2 cellular contexts compared by ENCODE assay signal in genomic region chr20:54180931-54181330, GRCh38.
TF ChIP-seq lines count a peak whose summit lies in the region.

No MANE protein-coding gene starts in this region.

TF ChIP-seq in GM23338, 12 proteins besides CTCF, POLR2A, EP300 and RAD21:
- TF ChIP-seq EZH2phosphoT487 (IDR thresholded peaks at IDR 0.05; ENCODE audit: unreplicated experiment), result no peak
- no peak for TF ChIP-seq POLR2AphosphoS5 (IDR thresholded peaks at IDR 0.05; ENCODE audit: low read depth)
- no peak for TF ChIP-seq ETS1 (IDR thresholded peaks at IDR 0.05)
- TF ChIP-seq, protein P1, sequence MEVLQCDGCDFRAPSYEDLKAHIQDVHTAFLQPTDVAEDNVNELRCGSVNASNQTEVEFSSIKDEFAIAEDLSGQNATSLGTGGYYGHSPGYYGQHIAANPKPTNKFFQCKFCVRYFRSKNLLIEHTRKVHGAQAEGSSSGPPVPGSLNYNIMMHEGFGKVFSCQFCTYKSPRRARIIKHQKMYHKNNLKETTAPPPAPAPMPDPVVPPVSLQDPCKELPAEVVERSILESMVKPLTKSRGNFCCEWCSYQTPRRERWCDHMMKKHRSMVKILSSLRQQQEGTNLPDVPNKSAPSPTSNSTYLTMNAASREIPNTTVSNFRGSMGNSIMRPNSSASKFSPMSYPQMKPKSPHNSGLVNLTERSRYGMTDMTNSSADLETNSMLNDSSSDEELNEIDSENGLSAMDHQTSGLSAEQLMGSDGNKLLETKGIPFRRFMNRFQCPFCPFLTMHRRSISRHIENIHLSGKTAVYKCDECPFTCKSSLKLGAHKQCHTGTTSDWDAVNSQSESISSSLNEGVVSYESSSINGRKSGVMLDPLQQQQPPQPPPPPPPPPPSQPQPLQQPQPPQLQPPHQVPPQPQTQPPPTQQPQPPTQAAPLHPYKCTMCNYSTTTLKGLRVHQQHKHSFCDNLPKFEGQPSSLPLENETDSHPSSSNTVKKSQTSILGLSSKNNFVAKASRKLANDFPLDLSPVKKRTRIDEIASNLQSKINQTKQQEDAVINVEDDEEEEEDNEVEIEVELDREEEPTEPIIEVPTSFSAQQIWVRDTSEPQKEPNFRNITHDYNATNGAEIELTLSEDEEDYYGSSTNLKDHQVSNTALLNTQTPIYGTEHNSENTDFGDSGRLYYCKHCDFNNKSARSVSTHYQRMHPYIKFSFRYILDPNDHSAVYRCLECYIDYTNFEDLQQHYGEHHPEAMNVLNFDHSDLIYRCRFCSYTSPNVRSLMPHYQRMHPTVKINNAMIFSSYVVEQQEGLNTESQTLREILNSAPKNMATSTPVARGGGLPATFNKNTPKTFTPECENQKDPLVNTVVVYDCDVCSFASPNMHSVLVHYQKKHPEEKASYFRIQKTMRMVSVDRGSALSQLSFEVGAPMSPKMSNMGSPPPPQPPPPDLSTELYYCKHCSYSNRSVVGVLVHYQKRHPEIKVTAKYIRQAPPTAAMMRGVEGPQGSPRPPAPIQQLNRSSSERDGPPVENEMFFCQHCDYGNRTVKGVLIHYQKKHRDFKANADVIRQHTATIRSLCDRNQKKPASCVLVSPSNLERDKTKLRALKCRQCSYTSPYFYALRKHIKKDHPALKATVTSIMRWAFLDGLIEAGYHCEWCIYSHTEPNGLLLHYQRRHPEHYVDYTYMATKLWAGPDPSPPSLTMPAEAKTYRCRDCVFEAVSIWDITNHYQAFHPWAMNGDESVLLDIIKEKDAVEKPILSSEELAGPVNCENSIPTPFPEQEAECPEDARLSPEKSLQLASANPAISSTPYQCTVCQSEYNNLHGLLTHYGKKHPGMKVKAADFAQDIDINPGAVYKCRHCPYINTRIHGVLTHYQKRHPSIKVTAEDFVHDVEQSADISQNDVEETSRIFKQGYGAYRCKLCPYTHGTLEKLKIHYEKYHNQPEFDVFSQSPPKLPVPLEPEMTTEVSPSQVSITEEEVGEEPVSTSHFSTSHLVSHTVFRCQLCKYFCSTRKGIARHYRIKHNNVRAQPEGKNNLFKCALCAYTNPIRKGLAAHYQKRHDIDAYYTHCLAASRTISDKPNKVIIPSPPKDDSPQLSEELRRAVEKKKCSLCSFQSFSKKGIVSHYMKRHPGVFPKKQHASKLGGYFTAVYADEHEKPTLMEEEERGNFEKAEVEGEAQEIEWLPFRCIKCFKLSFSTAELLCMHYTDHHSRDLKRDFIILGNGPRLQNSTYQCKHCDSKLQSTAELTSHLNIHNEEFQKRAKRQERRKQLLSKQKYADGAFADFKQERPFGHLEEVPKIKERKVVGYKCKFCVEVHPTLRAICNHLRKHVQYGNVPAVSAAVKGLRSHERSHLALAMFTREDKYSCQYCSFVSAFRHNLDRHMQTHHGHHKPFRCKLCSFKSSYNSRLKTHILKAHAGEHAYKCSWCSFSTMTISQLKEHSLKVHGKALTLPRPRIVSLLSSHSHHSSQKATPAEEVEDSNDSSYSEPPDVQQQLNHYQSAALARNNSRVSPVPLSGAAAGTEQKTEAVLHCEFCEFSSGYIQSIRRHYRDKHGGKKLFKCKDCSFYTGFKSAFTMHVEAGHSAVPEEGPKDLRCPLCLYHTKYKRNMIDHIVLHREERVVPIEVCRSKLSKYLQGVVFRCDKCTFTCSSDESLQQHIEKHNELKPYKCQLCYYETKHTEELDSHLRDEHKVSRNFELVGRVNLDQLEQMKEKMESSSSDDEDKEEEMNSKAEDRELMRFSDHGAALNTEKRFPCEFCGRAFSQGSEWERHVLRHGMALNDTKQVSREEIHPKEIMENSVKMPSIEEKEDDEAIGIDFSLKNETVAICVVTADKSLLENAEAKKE (CRISPR knock-in tag; IDR thresholded peaks at IDR 0.05), result no peak

TF ChIP-seq in HCT116, 20 proteins besides CTCF, POLR2A, EP300 and RAD21:
- no peak for TF ChIP-seq CBX3 (IDR thresholded peaks at IDR 0.05; ENCODE audit: low read depth)
- TF ChIP-seq YY1 (IDR thresholded peaks at IDR 0.05; ENCODE audit: extremely low read depth, insufficient replicate concordance, low read depth, low read length), result no peak
- TF ChIP-seq EGR1 (IDR thresholded peaks at IDR 0.05; ENCODE audit: low read depth), result no peak
- TF ChIP-seq FOSL1 (IDR thresholded peaks at IDR 0.05; ENCODE audit: low read depth), result no peak
- TF ChIP-seq TCF7L2 (IDR thresholded peaks at IDR 0.05; ENCODE audit: borderline replicate concordance, extremely low read depth, insufficient read depth, insufficient read length), result no peak
- TF ChIP-seq, protein P2, sequence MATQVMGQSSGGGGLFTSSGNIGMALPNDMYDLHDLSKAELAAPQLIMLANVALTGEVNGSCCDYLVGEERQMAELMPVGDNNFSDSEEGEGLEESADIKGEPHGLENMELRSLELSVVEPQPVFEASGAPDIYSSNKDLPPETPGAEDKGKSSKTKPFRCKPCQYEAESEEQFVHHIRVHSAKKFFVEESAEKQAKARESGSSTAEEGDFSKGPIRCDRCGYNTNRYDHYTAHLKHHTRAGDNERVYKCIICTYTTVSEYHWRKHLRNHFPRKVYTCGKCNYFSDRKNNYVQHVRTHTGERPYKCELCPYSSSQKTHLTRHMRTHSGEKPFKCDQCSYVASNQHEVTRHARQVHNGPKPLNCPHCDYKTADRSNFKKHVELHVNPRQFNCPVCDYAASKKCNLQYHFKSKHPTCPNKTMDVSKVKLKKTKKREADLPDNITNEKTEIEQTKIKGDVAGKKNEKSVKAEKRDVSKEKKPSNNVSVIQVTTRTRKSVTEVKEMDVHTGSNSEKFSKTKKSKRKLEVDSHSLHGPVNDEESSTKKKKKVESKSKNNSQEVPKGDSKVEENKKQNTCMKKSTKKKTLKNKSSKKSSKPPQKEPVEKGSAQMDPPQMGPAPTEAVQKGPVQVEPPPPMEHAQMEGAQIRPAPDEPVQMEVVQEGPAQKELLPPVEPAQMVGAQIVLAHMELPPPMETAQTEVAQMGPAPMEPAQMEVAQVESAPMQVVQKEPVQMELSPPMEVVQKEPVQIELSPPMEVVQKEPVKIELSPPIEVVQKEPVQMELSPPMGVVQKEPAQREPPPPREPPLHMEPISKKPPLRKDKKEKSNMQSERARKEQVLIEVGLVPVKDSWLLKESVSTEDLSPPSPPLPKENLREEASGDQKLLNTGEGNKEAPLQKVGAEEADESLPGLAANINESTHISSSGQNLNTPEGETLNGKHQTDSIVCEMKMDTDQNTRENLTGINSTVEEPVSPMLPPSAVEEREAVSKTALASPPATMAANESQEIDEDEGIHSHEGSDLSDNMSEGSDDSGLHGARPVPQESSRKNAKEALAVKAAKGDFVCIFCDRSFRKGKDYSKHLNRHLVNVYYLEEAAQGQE (IDR thresholded peaks at IDR 0.05; ENCODE audit: low read depth), result no peak
- no peak for TF ChIP-seq POLR2AphosphoS5 (IDR thresholded peaks at IDR 0.05; ENCODE audit: low read depth, low read length)
- TF ChIP-seq, protein P3, sequence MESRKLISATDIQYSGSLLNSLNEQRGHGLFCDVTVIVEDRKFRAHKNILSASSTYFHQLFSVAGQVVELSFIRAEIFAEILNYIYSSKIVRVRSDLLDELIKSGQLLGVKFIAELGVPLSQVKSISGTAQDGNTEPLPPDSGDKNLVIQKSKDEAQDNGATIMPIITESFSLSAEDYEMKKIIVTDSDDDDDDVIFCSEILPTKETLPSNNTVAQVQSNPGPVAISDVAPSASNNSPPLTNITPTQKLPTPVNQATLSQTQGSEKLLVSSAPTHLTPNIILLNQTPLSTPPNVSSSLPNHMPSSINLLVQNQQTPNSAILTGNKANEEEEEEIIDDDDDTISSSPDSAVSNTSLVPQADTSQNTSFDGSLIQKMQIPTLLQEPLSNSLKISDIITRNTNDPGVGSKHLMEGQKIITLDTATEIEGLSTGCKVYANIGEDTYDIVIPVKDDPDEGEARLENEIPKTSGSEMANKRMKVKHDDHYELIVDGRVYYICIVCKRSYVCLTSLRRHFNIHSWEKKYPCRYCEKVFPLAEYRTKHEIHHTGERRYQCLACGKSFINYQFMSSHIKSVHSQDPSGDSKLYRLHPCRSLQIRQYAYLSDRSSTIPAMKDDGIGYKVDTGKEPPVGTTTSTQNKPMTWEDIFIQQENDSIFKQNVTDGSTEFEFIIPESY (IDR thresholded peaks at IDR 0.05; ENCODE audit: extremely low read depth, insufficient replicate concordance, low read length), result no peak
- TF ChIP-seq, protein P4, sequence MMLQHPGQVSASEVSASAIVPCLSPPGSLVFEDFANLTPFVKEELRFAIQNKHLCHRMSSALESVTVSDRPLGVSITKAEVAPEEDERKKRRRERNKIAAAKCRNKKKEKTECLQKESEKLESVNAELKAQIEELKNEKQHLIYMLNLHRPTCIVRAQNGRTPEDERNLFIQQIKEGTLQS (IDR thresholded peaks at IDR 0.05), result no peak
- no peak for TF ChIP-seq ZNF274 (IDR thresholded peaks at IDR 0.05; ENCODE audit: low read depth, low read length)
- TF ChIP-seq SRF (IDR thresholded peaks at IDR 0.05; ENCODE audit: low read depth), result no peak
